ENCODE assay signal across 15 cellular contexts in genomic region chr7:28002638-28003037, GRCh38.
DNase-seq lines count a peak whose midpoint lies in the region; ATAC-seq and TF ChIP-seq lines count a peak whose summit lies in the region.
"Had no signal": no experiment of that assay in that cellular context is flagged by ENCODE, and none has a peak within 500 bp of the region (broad histone marks: within the 10 kb centered on the region; RNA-seq: fewer than 3 reads in every experiment).

No MANE protein-coding gene starts in this region.

- H3K27ac ChIP-seq in HEK293 (ENCODE audit: extremely low read depth, low read depth, low read length) = no peak overlapping the region
- H3K27ac ChIP-seq: brain microvascular endothelial cell, left ventricle myocardium inferior had no signal

- peaks cover 9% of the 10 kb centered on the region for H3K4me1 ChIP-seq in HEK293 (ENCODE audit: control insufficient read depth, insufficient read depth, low read length)

- H3K9me3 ChIP-seq in HEK293 (ENCODE audit: control insufficient read depth, insufficient read depth, low read depth, low read length) = no peaks in the 10 kb centered on the region
- H3K9me3 ChIP-seq: left ventricle myocardium inferior had no signal

- POLR2A ChIA-PET in HEK293 (lab: Yijun Ruan, JAX) = no interaction called here

- CTCF ChIA-PET in HEK293 (lab: Yijun Ruan, JAX) = no interaction called here

- no peak overlapping the region for H3K4me3 ChIP-seq in HEK293 (ENCODE audit: low read depth, low read length)
- H3K4me3 ChIP-seq: left ventricle myocardium inferior had no signal

- no peaks in the 10 kb centered on the region; a peak in 1 of 3 replicates for H3K36me3 ChIP-seq in HEK293 (ENCODE audit: control insufficient read depth in 2 of 2, insufficient read depth in 1 of 2, low read length in 2 of 2)
- H3K36me3 ChIP-seq: brain microvascular endothelial cell, left ventricle myocardium inferior had no signal

- TF ChIP-seq CTCF in HEK293 (tag by site-specific recombination; IDR thresholded peaks at IDR 0.05) = no peak

- DNase-seq in DMS 273 (lab: John Stamatoyannopoulos, UW; ENCODE audit: unreplicated experiment) (peak; percentile 67), iPS-NIHi11 (ENCODE audit: low spot score) (peak; percentile 52), RPMI8226 (no peak), NCI-H128 (lab: John Stamatoyannopoulos, UW; ENCODE audit: unreplicated experiment) (no peak)
- DNase-seq in activated CD4-positive, alpha-beta T cell treated with anti-CD3 and anti-CD28 coated beads for 48 hours = no peak
- DNase-seq: activated CD4-positive, alpha-beta T cell treated with anti-CD3 and anti-CD28 coated beads, Interleukin-2, amount 50 U/mL, for 1 hour; activated effector memory CD4-positive, alpha-beta T cell treated with Interleukin-2 at 50 U/mL for 16 hours; brain microvascular endothelial cell; left ventricle myocardium inferior; natural killer cell; NCI-H1694 treated with DMSO at 0.1 percent for 48 hours had no signal

- ATAC-seq in SK-N-SH treated with all-trans-retinoic acid at 6 μM for 48 hours (peak; percentile 94), HG03045 (IDR thresholded peaks at IDR 0.05; ENCODE audit: unreplicated experiment) (no peak)
- ATAC-seq: natural killer cell, sciatic nerve had no signal

TF ChIP-seq in HEK293, 187 proteins besides CTCF, POLR2A, EP300 and RAD21:
- TF ChIP-seq ZBTB17 (tag by site-specific recombination; IDR thresholded peaks at IDR 0.05) (peak; percentile 49; the same call in 1 of the 2 replicates), ZNF777 (tag by site-specific recombination; IDR thresholded peaks at IDR 0.05; ENCODE audit: borderline replicate concordance) (no peak), HOXD13 (CRISPR knock-in tag; IDR thresholded peaks at IDR 0.05; ENCODE audit: borderline replicate concordance) (no peak), ZNF639 (tag by site-specific recombination; IDR thresholded peaks at IDR 0.05) (no peak), ZNF335 (tag by site-specific recombination; conservative IDR thresholded peaks at IDR 0.05) (peak; percentile 62; the same call in 1 of the 2 replicates), ZNF24 (tag by site-specific recombination; IDR thresholded peaks at IDR 0.05) (no peak), YY2 (tag by site-specific recombination; IDR thresholded peaks at IDR 0.05) (peak; percentile 82)
TF ChIP-seq in HEK293: peak in this region for 3.

TF ChIP-seq in SK-N-SH treated with all-trans-retinoic acid at 6 μM for 48 hours, 23 proteins besides CTCF, POLR2A, EP300 and RAD21:
- TF ChIP-seq ZFP3 (CRISPR knock-in tag; IDR thresholded peaks at IDR 0.05) (no peak), CSDC2 (CRISPR knock-in tag; IDR thresholded peaks at IDR 0.05) (no peak), ZNF565 (CRISPR knock-in tag; conservative IDR thresholded peaks at IDR 0.05; ENCODE audit: low read depth) (no peak), POU6F1 (CRISPR knock-in tag; IDR thresholded peaks at IDR 0.05; ENCODE audit: borderline replicate concordance, low read depth) (no peak), RARB (CRISPR knock-in tag; IDR thresholded peaks at IDR 0.05) (no peak), ISL1 (CRISPR knock-in tag; IDR thresholded peaks at IDR 0.05) (no peak), TOX (CRISPR knock-in tag; IDR thresholded peaks at IDR 0.05; ENCODE audit: borderline replicate concordance) (no peak), TCF4 (CRISPR knock-in tag; IDR thresholded peaks at IDR 0.05; ENCODE audit: borderline replicate concordance) (no peak), GLIS3 (CRISPR knock-in tag; IDR thresholded peaks at IDR 0.05) (no peak), ARNTL (CRISPR knock-in tag; IDR thresholded peaks at IDR 0.05; ENCODE audit: borderline replicate concordance, low read depth) (no peak), ESRRG (CRISPR knock-in tag; IDR thresholded peaks at IDR 0.05) (no peak), ZFP30 (CRISPR knock-in tag; IDR thresholded peaks at IDR 0.05) (no peak), OSR1 (CRISPR knock-in tag; IDR thresholded peaks at IDR 0.05) (no peak), SNAI2 (CRISPR knock-in tag; IDR thresholded peaks at IDR 0.05) (no peak)
TF ChIP-seq in SK-N-SH treated with all-trans-retinoic acid at 6 μM for 48 hours: peak in this region for 0.

Comparison
In these comparisons a context has a peak if more than half of its experiments do, and no peak if none do; other contexts are left out.
1. DNase-seq: peak in DMS 273 (single experiment) and iPS-NIHi11 (single experiment); none in activated CD4-positive, alpha-beta T cell treated with anti-CD3 and anti-CD28 coated beads for 48 hours (single experiment), RPMI8226 (single experiment) and NCI-H128 (single experiment).